ENCODE assay signal across 8 cellular contexts in the genomic region with DNA sequence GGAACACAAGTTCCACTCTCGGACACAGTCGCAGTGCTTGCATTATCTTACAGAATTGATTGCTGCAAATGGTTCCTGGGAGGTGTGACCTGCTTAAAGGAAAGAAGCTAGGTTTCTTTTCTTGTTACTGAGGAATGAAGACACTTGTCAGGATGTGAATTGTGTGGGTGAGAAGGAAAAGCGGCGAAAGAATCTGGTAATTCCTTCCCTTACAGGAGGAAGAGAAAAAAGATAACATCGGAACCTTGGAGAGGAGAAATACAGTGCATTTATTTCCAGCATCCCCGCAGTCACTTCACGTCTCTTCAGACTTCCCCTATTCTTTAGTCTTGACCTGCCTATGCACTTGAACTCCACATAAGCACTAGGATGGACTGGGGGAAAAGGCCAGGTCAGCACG. TPM values are rescaled to one million over a fixed set of nuclear protein-coding genes. Genes with fewer than 3 reads are reported as not detected.
DNase-seq lines count a peak whose midpoint lies in the region; ATAC-seq and TF ChIP-seq lines count a peak whose summit lies in the region.

No MANE protein-coding gene starts in this region.

- H3K9me3 ChIP-seq in SK-N-SH (no peaks in the 10 kb centered on the region), iPS-20b (ENCODE audit: insufficient read depth, low read depth, low read length) (no peaks in the 10 kb centered on the region)

- CTCF ChIA-PET in SK-N-SH (lab: Yijun Ruan, JAX) = interaction anchor here (1.1 kb wide), 1 partner anchor 166 kb away, joined by 7 read pairs; no protein-coding TSS in a partner anchor
- CTCF ChIA-PET in activated CD8-positive, alpha-beta T cell treated with anti-CD3 and anti-CD28 coated beads, Interleukin-2, amount 10 ng/mL, durations not matched to agents 7 days and 5 days (lab: Charles Lee) = no interaction called here

- H3K27me3 ChIP-seq in SK-N-SH (ENCODE audit: insufficient read depth) (peaks cover 11% of the 10 kb centered on the region), iPS-20b (ENCODE audit: insufficient read depth, low read length) (peaks cover 54% of the 10 kb centered on the region)

- H3K4me3 ChIP-seq in SK-N-SH (ENCODE audit: low read depth in 2 of 2, low read length in 1 of 2) (peak overlapping the region in 1 of 2 experiments; percentile 56; a peak in 2 of 4 replicates), iPS-20b (ENCODE audit: low read length) (peak overlapping the region; percentile 86)

- no peaks in the 10 kb centered on the region for H3K9me3 Mint-ChIP-seq in activated CD8-positive, alpha-beta T cell treated with anti-CD3 and anti-CD28 coated beads, Interleukin-2, amount 10 ng/mL, durations not matched to agents 7 days and 5 days (ENCODE audit: insufficient read depth)
- no peaks in the 10 kb centered on the region for H3K9me3 Mint-ChIP-seq in stimulated activated memory B cell treated with anti-CD40 and anti-IgM and Interleukin-4, amounts not matched to agents 10 μg/mL and 1 μg/mL and 100 μg/mL, for 72 hours

- TF ChIP-seq EP300 in SK-N-SH (IDR thresholded peaks at IDR 0.05; ENCODE audit: borderline replicate concordance in 1 of 2, low read depth in 1 of 2, low read length in 1 of 2) = no peak

- H2AFZ ChIP-seq in SK-N-SH (ENCODE audit: low read depth) = 0 out of 2 replicates have a peak overlapping the region, but pooled peaks have one; percentile 72

- H3K79me2 ChIP-seq in SK-N-SH (ENCODE audit: insufficient read depth) = no peaks in the 10 kb centered on the region

- H3K9me2 ChIP-seq in SK-N-SH = no peaks in the 10 kb centered on the region

- ATAC-seq in SK-N-SH treated with all-trans-retinoic acid at 6 μM for 48 hours (no peak), HG03139 (IDR thresholded peaks at IDR 0.05; ENCODE audit: unreplicated experiment) (no peak), HG02588 (IDR thresholded peaks at IDR 0.05; ENCODE audit: unreplicated experiment) (no peak)
- ATAC-seq in activated CD8-positive, alpha-beta T cell treated with anti-CD3 and anti-CD28 coated beads, Interleukin-2, amount 10 ng/mL, durations not matched to agents 7 days and 5 days = no peak
- no peak for ATAC-seq in stimulated activated memory B cell treated with anti-CD40 and anti-IgM and Interleukin-4, amounts not matched to agents 10 μg/mL and 1 μg/mL and 100 μg/mL, for 72 hours

- peak overlapping the region; percentile 81 for H3K4me2 ChIP-seq in SK-N-SH

- H3K27ac ChIP-seq in SK-N-SH (ENCODE audit: low read depth in 2 of 2, low read length in 1 of 2) (peak overlapping the region in 1 of 2 experiments; percentile 19; a peak in 1 of 4 replicates), iPS-20b (ENCODE audit: low read length) (no peak overlapping the region)

- peaks cover 17% of the 10 kb centered on the region for H3K4me1 Mint-ChIP-seq in activated CD8-positive, alpha-beta T cell treated with anti-CD3 and anti-CD28 coated beads, Interleukin-2, amount 10 ng/mL, durations not matched to agents 7 days and 5 days (ENCODE audit: low read depth)
- peaks cover 31% of the 10 kb centered on the region for H3K4me1 Mint-ChIP-seq in stimulated activated memory B cell treated with anti-CD40 and anti-IgM and Interleukin-4, amounts not matched to agents 10 μg/mL and 1 μg/mL and 100 μg/mL, for 72 hours

- no peak overlapping the region for H3K27ac Mint-ChIP-seq in activated CD8-positive, alpha-beta T cell treated with anti-CD3 and anti-CD28 coated beads, Interleukin-2, amount 10 ng/mL, durations not matched to agents 7 days and 5 days
- H3K27ac Mint-ChIP-seq in stimulated activated memory B cell treated with anti-CD40 and anti-IgM and Interleukin-4, amounts not matched to agents 10 μg/mL and 1 μg/mL and 100 μg/mL, for 72 hours = peak overlapping the region; percentile 86

- 78% methylated on average over 8 of the region's 8 CpGs for WGBS in SK-N-SH (ENCODE audit: low lambda C conversion rate)

- H3K36me3 ChIP-seq in SK-N-SH (replicated peaks in 1 of 2; ENCODE audit: control insufficient read depth in 1 of 2, insufficient read depth in 2 of 2, low read length in 1 of 2) (no peaks in the 10 kb centered on the region), iPS-20b (ENCODE audit: insufficient read depth, low read depth, low read length) (no peaks in the 10 kb centered on the region)

- no peaks in the 10 kb centered on the region for H3K36me3 Mint-ChIP-seq in activated CD8-positive, alpha-beta T cell treated with anti-CD3 and anti-CD28 coated beads, Interleukin-2, amount 10 ng/mL, durations not matched to agents 7 days and 5 days (ENCODE audit: low read depth)
- no peaks in the 10 kb centered on the region for H3K36me3 Mint-ChIP-seq in stimulated activated memory B cell treated with anti-CD40 and anti-IgM and Interleukin-4, amounts not matched to agents 10 μg/mL and 1 μg/mL and 100 μg/mL, for 72 hours

- H3K9ac ChIP-seq in SK-N-SH (no peak overlapping the region), iPS-20b (ENCODE audit: low read depth, low read length) (no peak overlapping the region)

- TF ChIP-seq CTCF in SK-N-SH (IDR thresholded peaks at IDR 0.05) = no peak

- H3F3A ChIP-seq in SK-N-SH (replicated peaks; ENCODE audit: insufficient read depth) = no peaks in the 10 kb centered on the region

- in situ Hi-C loops in KBM-7 (cut with MboI; ENCODE audit: low pct_unique_long_range_greater_than_20kb, low sequenced_read_pairs) = no loop called here

- TF ChIP-seq RAD21 in SK-N-SH (IDR thresholded peaks at IDR 0.05; ENCODE audit: low read length) = no peak

- POLR2A ChIA-PET in SK-N-SH (lab: Yijun Ruan, JAX) = interaction anchor here (0.9 to 1.0 kb wide), 3 partner anchors 8 to 109 kb away, joined by 3 to 5 read pairs (median 3); no protein-coding TSS in a partner anchor
- POLR2A ChIA-PET in activated CD8-positive, alpha-beta T cell treated with anti-CD3 and anti-CD28 coated beads, Interleukin-2, amount 10 ng/mL, durations not matched to agents 7 days and 5 days (lab: Charles Lee) = no interaction called here

- H3K4me1 ChIP-seq in SK-N-SH (ENCODE audit: control insufficient read depth in 1 of 2, insufficient read depth in 2 of 2, low read depth in 1 of 2, low read length in 1 of 2) = no peaks in the 10 kb centered on the region; a peak in 2 of 4 replicates
- H3K4me1 ChIP-seq in iPS-20b (ENCODE audit: insufficient read depth, low read length) = peaks cover 13% of the 10 kb centered on the region

- H4K20me1 ChIP-seq in SK-N-SH (ENCODE audit: insufficient read depth) = no peaks in the 10 kb centered on the region

- H3K27me3 Mint-ChIP-seq in activated CD8-positive, alpha-beta T cell treated with anti-CD3 and anti-CD28 coated beads, Interleukin-2, amount 10 ng/mL, durations not matched to agents 7 days and 5 days (ENCODE audit: low read depth) = peaks cover 37% of the 10 kb centered on the region
- H3K27me3 Mint-ChIP-seq in stimulated activated memory B cell treated with anti-CD40 and anti-IgM and Interleukin-4, amounts not matched to agents 10 μg/mL and 1 μg/mL and 100 μg/mL, for 72 hours = no peaks in the 10 kb centered on the region

- no peak for DNase-seq in SK-N-SH
- no peak for DNase-seq in activated CD8-positive, alpha-beta T cell treated with anti-CD3 and anti-CD28 coated beads, Interleukin-2, amount 10 ng/mL, durations not matched to agents 7 days and 5 days
- no peak for DNase-seq in KBM-7

- H3K4me3 Mint-ChIP-seq in activated CD8-positive, alpha-beta T cell treated with anti-CD3 and anti-CD28 coated beads, Interleukin-2, amount 10 ng/mL, durations not matched to agents 7 days and 5 days = peak overlapping the region; percentile 73
- H3K4me3 Mint-ChIP-seq in stimulated activated memory B cell treated with anti-CD40 and anti-IgM and Interleukin-4, amounts not matched to agents 10 μg/mL and 1 μg/mL and 100 μg/mL, for 72 hours = peak overlapping the region; percentile 96

TF ChIP-seq in SK-N-SH, 30 proteins besides CTCF, POLR2A, EP300 and RAD21 (continues in another document):
- TF ChIP-seq YY1 (IDR thresholded peaks at IDR 0.05; ENCODE audit: low read depth) (no peak), MEF2A (IDR thresholded peaks at IDR 0.05; ENCODE audit: borderline replicate concordance, low read depth) (no peak), POLR2AphosphoS5 (IDR thresholded peaks at IDR 0.05; ENCODE audit: low read depth, low read length) (no peak)

TF ChIP-seq in SK-N-SH treated with all-trans-retinoic acid at 6 μM for 48 hours, 23 proteins besides CTCF, POLR2A, EP300 and RAD21:
- TF ChIP-seq BACH2 (CRISPR knock-in tag; IDR thresholded peaks at IDR 0.05; ENCODE audit: borderline replicate concordance) = no peak
- TF ChIP-seq, protein P1, sequence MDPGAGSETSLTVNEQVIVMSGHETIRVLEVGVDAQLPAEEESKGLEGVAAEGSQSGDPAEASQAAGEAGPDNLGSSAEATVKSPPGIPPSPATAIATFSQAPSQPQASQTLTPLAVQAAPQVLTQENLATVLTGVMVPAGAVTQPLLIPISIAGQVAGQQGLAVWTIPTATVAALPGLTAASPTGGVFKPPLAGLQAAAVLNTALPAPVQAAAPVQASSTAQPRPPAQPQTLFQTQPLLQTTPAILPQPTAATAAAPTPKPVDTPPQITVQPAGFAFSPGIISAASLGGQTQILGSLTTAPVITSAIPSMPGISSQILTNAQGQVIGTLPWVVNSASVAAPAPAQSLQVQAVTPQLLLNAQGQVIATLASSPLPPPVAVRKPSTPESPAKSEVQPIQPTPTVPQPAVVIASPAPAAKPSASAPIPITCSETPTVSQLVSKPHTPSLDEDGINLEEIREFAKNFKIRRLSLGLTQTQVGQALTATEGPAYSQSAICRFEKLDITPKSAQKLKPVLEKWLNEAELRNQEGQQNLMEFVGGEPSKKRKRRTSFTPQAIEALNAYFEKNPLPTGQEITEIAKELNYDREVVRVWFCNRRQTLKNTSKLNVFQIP (CRISPR knock-in tag; IDR thresholded peaks at IDR 0.05; ENCODE audit: borderline replicate concordance, low read depth) = no peak

RNA-seq across cellular contexts. Expression of a gene that starts 0.4 kb away (rescaled TPM):
- polyA plus RNA-seq in SK-N-SH (2012; rRNA removed) = 0.02 and 0.05 TPM in 2 replicates
- 0.01 and 0.18 TPM in 2 replicates for polyA plus RNA-seq in SK-N-SH (2012; cell fraction: cytosol; rRNA removed)
- polyA plus RNA-seq in SK-N-SH (2012; cell fraction: nucleus; rRNA removed) = 0.02 TPM in 2 replicates
- not detected for total RNA-seq in activated CD8-positive, alpha-beta T cell treated with anti-CD3 and anti-CD28 coated beads, Interleukin-2, amount 10 ng/mL, durations not matched to agents 7 days and 5 days
